1 cellular context compared by ENCODE assay signal in the genomic region with DNA sequence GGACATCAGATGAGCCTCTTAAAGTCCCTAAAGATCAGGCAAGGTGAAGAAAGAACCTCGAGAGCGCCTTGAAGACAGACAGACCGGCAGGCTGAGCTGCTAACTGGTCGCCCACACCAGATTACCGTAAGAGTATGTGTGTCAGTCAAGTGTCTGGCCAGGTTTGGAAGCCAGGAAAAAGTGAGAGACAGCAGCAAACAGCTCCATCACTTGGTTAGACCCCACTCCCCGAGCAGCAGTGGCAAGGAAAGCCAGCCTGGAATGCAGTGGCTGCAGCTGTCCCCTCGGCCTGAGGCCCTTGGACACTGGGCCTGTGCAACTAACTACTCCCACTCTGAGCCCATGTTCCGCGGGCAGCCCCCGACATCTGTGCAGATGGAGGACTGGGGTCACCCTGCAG.
TF ChIP-seq lines count a peak whose summit lies in the region.

No MANE protein-coding gene starts in this region.

TF ChIP-seq in WTC11, 78 proteins besides CTCF, POLR2A, EP300 and RAD21 (continued from another document):
- TF ChIP-seq ZMAT4 (CRISPR knock-in tag; IDR thresholded peaks at IDR 0.05): no peak
- no peak for TF ChIP-seq ZNF121 (CRISPR knock-in tag; IDR thresholded peaks at IDR 0.05)
- TF ChIP-seq, protein P1, sequence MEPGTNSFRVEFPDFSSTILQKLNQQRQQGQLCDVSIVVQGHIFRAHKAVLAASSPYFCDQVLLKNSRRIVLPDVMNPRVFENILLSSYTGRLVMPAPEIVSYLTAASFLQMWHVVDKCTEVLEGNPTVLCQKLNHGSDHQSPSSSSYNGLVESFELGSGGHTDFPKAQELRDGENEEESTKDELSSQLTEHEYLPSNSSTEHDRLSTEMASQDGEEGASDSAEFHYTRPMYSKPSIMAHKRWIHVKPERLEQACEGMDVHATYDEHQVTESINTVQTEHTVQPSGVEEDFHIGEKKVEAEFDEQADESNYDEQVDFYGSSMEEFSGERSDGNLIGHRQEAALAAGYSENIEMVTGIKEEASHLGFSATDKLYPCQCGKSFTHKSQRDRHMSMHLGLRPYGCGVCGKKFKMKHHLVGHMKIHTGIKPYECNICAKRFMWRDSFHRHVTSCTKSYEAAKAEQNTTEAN (CRISPR knock-in tag; IDR thresholded peaks at IDR 0.05): no peak
- no peak for TF ChIP-seq AR (CRISPR knock-in tag; IDR thresholded peaks at IDR 0.05)
- no peak for TF ChIP-seq ZNF512 (CRISPR knock-in tag; IDR thresholded peaks at IDR 0.05; ENCODE audit: borderline replicate concordance)
- no peak for TF ChIP-seq ELF4 (CRISPR knock-in tag; IDR thresholded peaks at IDR 0.05; ENCODE audit: low read depth)
- TF ChIP-seq, protein P2, sequence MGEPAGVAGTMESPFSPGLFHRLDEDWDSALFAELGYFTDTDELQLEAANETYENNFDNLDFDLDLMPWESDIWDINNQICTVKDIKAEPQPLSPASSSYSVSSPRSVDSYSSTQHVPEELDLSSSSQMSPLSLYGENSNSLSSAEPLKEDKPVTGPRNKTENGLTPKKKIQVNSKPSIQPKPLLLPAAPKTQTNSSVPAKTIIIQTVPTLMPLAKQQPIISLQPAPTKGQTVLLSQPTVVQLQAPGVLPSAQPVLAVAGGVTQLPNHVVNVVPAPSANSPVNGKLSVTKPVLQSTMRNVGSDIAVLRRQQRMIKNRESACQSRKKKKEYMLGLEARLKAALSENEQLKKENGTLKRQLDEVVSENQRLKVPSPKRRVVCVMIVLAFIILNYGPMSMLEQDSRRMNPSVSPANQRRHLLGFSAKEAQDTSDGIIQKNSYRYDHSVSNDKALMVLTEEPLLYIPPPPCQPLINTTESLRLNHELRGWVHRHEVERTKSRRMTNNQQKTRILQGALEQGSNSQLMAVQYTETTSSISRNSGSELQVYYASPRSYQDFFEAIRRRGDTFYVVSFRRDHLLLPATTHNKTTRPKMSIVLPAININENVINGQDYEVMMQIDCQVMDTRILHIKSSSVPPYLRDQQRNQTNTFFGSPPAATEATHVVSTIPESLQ (CRISPR knock-in tag; IDR thresholded peaks at IDR 0.05): no peak
- TF ChIP-seq ZNF671 (CRISPR knock-in tag; IDR thresholded peaks at IDR 0.05): no peak
- no peak for TF ChIP-seq RORB (CRISPR knock-in tag; IDR thresholded peaks at IDR 0.05)
- TF ChIP-seq NR3C1 (CRISPR knock-in tag; conservative IDR thresholded peaks at IDR 0.05; ENCODE audit: low read depth): no peak
- no peak for TF ChIP-seq MXD4 (CRISPR knock-in tag; IDR thresholded peaks at IDR 0.05; ENCODE audit: borderline replicate concordance)
- no peak for TF ChIP-seq PRRX2 (CRISPR knock-in tag; IDR thresholded peaks at IDR 0.05)
- TF ChIP-seq CREB1 (CRISPR knock-in tag; IDR thresholded peaks at IDR 0.05): no peak
TF ChIP-seq in WTC11: peak in this region for 0.
